Comparison of ENCODE assay signal across 9 cellular contexts in the genomic region with DNA sequence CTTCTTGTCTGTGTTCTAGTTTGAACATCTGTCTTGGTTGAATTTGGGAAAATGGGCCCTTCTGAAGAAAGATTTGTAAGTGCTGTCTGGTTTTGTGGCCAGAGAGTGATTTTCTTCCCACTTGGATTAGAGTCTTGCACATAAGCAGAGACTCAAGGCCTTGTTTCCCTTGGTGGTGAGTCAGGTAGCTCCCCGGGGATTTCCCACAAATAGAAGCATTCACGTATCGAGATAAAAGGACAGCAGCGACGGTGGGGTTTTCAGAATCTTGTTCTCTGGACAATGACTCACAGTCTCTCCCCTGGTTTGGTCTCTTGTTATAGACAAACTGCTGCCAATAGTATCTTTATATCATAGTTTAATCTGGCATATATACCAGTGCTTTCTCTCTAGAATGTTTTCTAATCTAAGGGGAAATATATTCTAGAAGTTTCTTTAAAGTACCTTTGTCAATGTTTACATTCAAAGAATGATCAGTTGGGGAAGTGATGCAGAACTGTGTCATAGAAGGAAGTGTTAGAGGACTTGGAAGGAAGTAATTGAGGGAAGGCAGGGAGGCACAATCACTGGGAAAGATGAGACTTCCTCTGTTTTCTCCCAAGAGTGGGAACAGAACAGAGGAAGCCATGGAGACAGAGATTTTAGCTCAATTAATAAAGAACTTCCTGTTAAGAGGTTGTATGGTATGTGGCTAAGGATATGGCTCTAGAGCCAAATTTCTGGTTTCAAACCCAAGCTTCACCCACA. TPM values are rescaled to one million over a fixed set of nuclear protein-coding genes. Genes with fewer than 3 reads are reported as not detected.
DNase-seq lines count a peak whose midpoint lies in the region; ATAC-seq, FAIRE-seq and TF ChIP-seq lines count a peak whose summit lies in the region.
"Had no signal": no experiment of that assay in that cellular context is flagged by ENCODE, and none has a peak within 500 bp of the region (broad histone marks: within the 10 kb centered on the region; RNA-seq: fewer than 3 reads in every experiment).

No MANE protein-coding gene starts in this region.

- no peak for ATAC-seq in HG02840 (IDR thresholded peaks at IDR 0.05; ENCODE audit: low FRiP score, unreplicated experiment)
- ATAC-seq in HG03025 (IDR thresholded peaks at IDR 0.05; ENCODE audit: low FRiP score, unreplicated experiment): no peak
- ATAC-seq in GM18505 (IDR thresholded peaks at IDR 0.05; ENCODE audit: unreplicated experiment): no peak

- H3K4me3 ChIP-seq in small intestine (ENCODE audit: low read depth in 1 of 2, low read length in 2 of 2): no peak overlapping the region

- peaks cover 0 to 6% of the 10 kb centered on the region in 2 donors for H3K4me1 ChIP-seq in small intestine (ENCODE audit: control insufficient read depth in 2 of 2, insufficient read depth in 1 of 2, low read depth in 1 of 2, low read length in 1 of 2)

- H3K27me3 ChIP-seq in small intestine (ENCODE audit: control insufficient read depth in 2 of 2, insufficient read depth in 2 of 2, low read length in 2 of 2): no peaks in the 10 kb centered on the region

- TF ChIP-seq POLR2A in GM18505 (IDR thresholded peaks at IDR 0.05; ENCODE audit: borderline replicate concordance, extremely low read depth, insufficient read depth, insufficient read length): no peak

- no peaks in the 10 kb centered on the region for H3K9me3 ChIP-seq in small intestine (ENCODE audit: control insufficient read depth, low read depth)

- DNase-seq in ELR (ENCODE audit: low read depth) (peak; percentile 98), T-helper 22 cell (ENCODE audit: low read depth) (peak; percentile 32), epithelial cell of prostate (ENCODE audit: low read depth, low spot score) (peak; percentile 87), small intestine (peak; percentile 60), germinal center (ENCODE audit: low spot score) (no peak)

- H3K27ac ChIP-seq in epithelial cell of prostate (peak overlapping the region; percentile 85), small intestine (ENCODE audit: low read depth in 1 of 2, low read length in 1 of 2) (peak overlapping the region; percentile 43 to 62)
- H3K27ac ChIP-seq: HL-60 had no signal

- FAIRE-seq in small intestine (lab: Jason Lieb, UNC): no peak

- 7 to 48% (median 17%) methylated on average over 5 of the region's 5 CpGs for WGBS in small intestine, 3 donors

- no peaks in the 10 kb centered on the region for H3K36me3 ChIP-seq in small intestine (ENCODE audit: control insufficient read depth in 2 of 2, insufficient read depth in 2 of 2, low read length in 2 of 2)

RNA-seq across cellular contexts. Expression of gene POLA2, which starts 18.1 kb away (rescaled TPM):
- 10 to 100 TPM in 1 of 3 donors, 1 to 10 TPM in 2; 1.3 to 12.8 (median 5.4) TPM for polyA plus RNA-seq in small intestine

RNA-seq across cellular contexts. Expression of gene CDC42EP2, which starts 34.8 kb away (rescaled TPM):
- 10 to 100 TPM; 22.2 to 39.4 (median 29.1) TPM for polyA plus RNA-seq in small intestine

RNA-seq across cellular contexts. Expression of gene DPF2, which starts 53.8 kb away (rescaled TPM):
- polyA plus RNA-seq in small intestine: 10 to 100 TPM; 12.5 to 22.6 (median 17.6) TPM
